18 cellular contexts compared by ENCODE assay signal in the genomic region with DNA sequence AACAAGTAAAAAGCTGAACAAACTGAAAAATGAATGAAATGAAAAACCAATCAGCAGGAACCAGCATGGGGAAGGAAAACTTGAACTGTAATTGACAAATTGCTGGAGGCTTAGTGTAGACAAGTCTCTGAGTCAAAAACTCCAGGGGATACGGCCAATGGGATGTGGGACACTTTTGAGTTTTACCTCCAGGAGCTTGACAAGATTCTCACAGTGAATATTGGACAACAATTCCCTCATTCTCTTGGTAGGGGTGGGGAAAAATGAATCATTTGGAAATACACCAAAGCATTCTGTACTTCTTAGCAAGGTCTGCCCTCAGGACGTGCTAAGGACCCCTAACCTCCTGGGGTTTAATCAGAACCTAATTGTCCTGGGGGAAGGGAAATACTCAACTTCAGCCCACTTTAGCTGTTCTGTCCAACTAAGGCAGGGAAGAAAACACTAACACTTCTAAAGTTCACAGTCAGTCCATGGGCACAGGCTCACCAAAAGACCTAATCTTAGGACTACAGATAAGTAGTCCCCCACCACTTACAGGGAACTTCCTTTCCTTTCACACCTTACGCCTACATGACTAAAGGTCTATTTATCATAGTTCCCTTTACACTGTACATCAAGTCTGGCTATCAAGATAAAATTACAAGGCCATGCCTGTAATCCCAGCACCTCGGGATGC.
"Had no signal": no experiment of that assay in that cellular context is flagged by ENCODE, and none has a peak within 500 bp of the region (broad histone marks: within the 10 kb centered on the region; RNA-seq: fewer than 3 reads in every experiment).

No MANE protein-coding gene starts in this region.

- H3K4me3 ChIP-seq: cardiac muscle cell, esophagus squamous epithelium, sigmoid colon, suprapubic skin had no signal

- H3K4me1 Mint-ChIP-seq: activated naive CD8-positive, alpha-beta T cell treated with anti-CD3 and anti-CD28 coated beads for 36 hours; naive thymus-derived CD4-positive, alpha-beta T cell had no signal

- ATAC-seq: activated CD4-positive, CD25-positive, alpha-beta regulatory T cell treated with anti-CD3 and anti-CD28 coated beads, Interleukin-2, amount 50 U/mL, for 24 hours; activated T-cell treated with anti-CD3 and anti-CD28 coated beads, Interleukin-2, amount 50 U/mL, for 4 hours; foreskin keratinocyte; naive thymus-derived CD4-positive, alpha-beta T cell; stimulated activated naive CD8-positive, alpha-beta T cell treated with anti-CD3 and anti-CD28 coated beads, Interleukin-15, Interleukin-2, amounts not matched to agents 100 U/mL and 50 U/mL, for 24 hours had no signal

- H3K9me3 ChIP-seq: esophagus squamous epithelium, sigmoid colon, suprapubic skin had no signal

- DNase-seq: activated CD4-positive, alpha-beta memory T cell treated with anti-CD3 and anti-CD28 coated beads for 36 hours; activated effector memory CD4-positive, alpha-beta T cell treated with anti-CD3 and anti-CD28 coated beads, Interleukin-2, amount 50 U/mL, for 16 hours; activated naive CD8-positive, alpha-beta T cell treated with anti-CD3 and anti-CD28 coated beads for 36 hours; activated T-cell treated with anti-CD3 and anti-CD28 coated beads, Interleukin-2, amount 50 U/mL, for 4 hours; esophagus squamous epithelium; head of caudate nucleus; naive thymus-derived CD4-positive, alpha-beta T cell; sigmoid colon; stimulated activated CD4-positive, alpha-beta T cell treated with anti-CD3 and anti-CD28 coated beads, Interleukin-12 subunit alpha, Interleukin-12 subunit beta, amount 100 ng/mL, for 4 hours; stimulated activated naive CD8-positive, alpha-beta T cell treated with anti-CD3 and anti-CD28 coated beads, Interleukin-15, Interleukin-2, amounts not matched to agents 100 U/mL and 50 U/mL, for 24 hours had no signal

- H3K4me1 ChIP-seq: esophagus squamous epithelium, foreskin keratinocyte, sigmoid colon, suprapubic skin had no signal

- H3K27me3 ChIP-seq: cardiac muscle cell, esophagus squamous epithelium, foreskin keratinocyte, sigmoid colon, suprapubic skin had no signal

- FAIRE-seq: colon had no signal

- H3K27ac Mint-ChIP-seq: activated CD4-positive, alpha-beta memory T cell treated with anti-CD3 and anti-CD28 coated beads for 36 hours; activated naive CD8-positive, alpha-beta T cell treated with anti-CD3 and anti-CD28 coated beads for 36 hours; progenitor cell of endocrine pancreas; T-helper 1 cell treated with Interleukin-12 subunit alpha and Interleukin-12 subunit beta and Interleukin-4 antibody, amounts not matched to agents 30 μg/mL and 1 μg/mL, for 36 hours; type B pancreatic cell had no signal

- H3K36me3 ChIP-seq: cardiac muscle cell, esophagus squamous epithelium, sigmoid colon, suprapubic skin had no signal

- H3K27ac ChIP-seq: cardiac muscle cell, esophagus squamous epithelium, foreskin keratinocyte, sigmoid colon, suprapubic skin had no signal

- H3K36me3 Mint-ChIP-seq: activated CD4-positive, alpha-beta memory T cell treated with anti-CD3 and anti-CD28 coated beads for 36 hours; activated naive CD8-positive, alpha-beta T cell treated with anti-CD3 and anti-CD28 coated beads for 36 hours; type B pancreatic cell had no signal

- H3K9me3 Mint-ChIP-seq: activated CD4-positive, alpha-beta memory T cell treated with anti-CD3 and anti-CD28 coated beads for 36 hours; activated naive CD8-positive, alpha-beta T cell treated with anti-CD3 and anti-CD28 coated beads for 36 hours; T-helper 1 cell treated with Interleukin-12 subunit alpha and Interleukin-12 subunit beta and Interleukin-4 antibody, amounts not matched to agents 30 μg/mL and 1 μg/mL, for 36 hours had no signal

- H3K4me3 Mint-ChIP-seq: activated CD4-positive, alpha-beta memory T cell treated with anti-CD3 and anti-CD28 coated beads for 36 hours; activated naive CD8-positive, alpha-beta T cell treated with anti-CD3 and anti-CD28 coated beads for 36 hours; activated T-cell treated with anti-CD3 and anti-CD28 coated beads, Interleukin-2, amount 50 U/mL, for 4 hours; naive thymus-derived CD4-positive, alpha-beta T cell; T-helper 1 cell treated with Interleukin-12 subunit alpha and Interleukin-12 subunit beta and Interleukin-4 antibody, amounts not matched to agents 30 μg/mL and 1 μg/mL, for 36 hours; type B pancreatic cell had no signal
